ENCODE assay signal across 10 cellular contexts in genomic region chr6:169950558-169950957, GRCh38.
DNase-seq lines count a peak whose midpoint lies in the region; ATAC-seq lines count a peak whose summit lies in the region.
"Had no signal": no experiment of that assay in that cellular context is flagged by ENCODE, and none has a peak within 500 bp of the region (broad histone marks: within the 10 kb centered on the region; RNA-seq: fewer than 3 reads in every experiment).

No MANE protein-coding gene starts in this region.

- no peaks in the 10 kb centered on the region for H3K36me3 Mint-ChIP-seq in activated CD4-positive, alpha-beta memory T cell treated with anti-CD3 and anti-CD28 coated beads, Interleukin-2, amount 10 ng/mL, durations not matched to agents 7 days and 5 days (ENCODE audit: low read depth)
- H3K36me3 Mint-ChIP-seq in naive thymus-derived CD4-positive, alpha-beta T cell = no peaks in the 10 kb centered on the region

- no peak overlapping the region for H3K4me3 Mint-ChIP-seq in activated CD4-positive, alpha-beta memory T cell treated with anti-CD3 and anti-CD28 coated beads, Interleukin-2, amount 10 ng/mL, durations not matched to agents 7 days and 5 days
- H3K4me3 Mint-ChIP-seq in naive thymus-derived CD4-positive, alpha-beta T cell = no peak overlapping the region
- H3K4me3 Mint-ChIP-seq: dendritic cell treated with granulocyte-macrophage colony-stimulating factor and Interleukin-4, amounts not matched to agents 40 ng/mL and 50 ng/mL, for 4 days had no signal

- POLR2A ChIA-PET in activated CD4-positive, alpha-beta memory T cell treated with anti-CD3 and anti-CD28 coated beads, Interleukin-2, amount 10 ng/mL, durations not matched to agents 7 days and 5 days (lab: Charles Lee) = no interaction called here
- POLR2A ChIA-PET in naive thymus-derived CD4-positive, alpha-beta T cell (lab: Charles Lee) = interaction anchor here (0.6 to 1.0 kb wide), 2 partner anchors 14 to 341 kb away, joined by 3 read pairs; no protein-coding TSS in a partner anchor

- intact Hi-C loops in naive thymus-derived CD4-positive, alpha-beta T cell (cut with micrococcal nuclease) = loop anchor here (1.0 to 10.0 kb wide), 9 partner anchors 9 to 580 kb away; no protein-coding TSS in a partner anchor
- intact Hi-C loops in sciatic nerve (cut with DNase I) = no loop called here

- ATAC-seq in naive thymus-derived CD4-positive, alpha-beta T cell = peak; percentile 41
- no peak for ATAC-seq in sciatic nerve
- ATAC-seq: K562 had no signal

- no peak overlapping the region for H3K27ac ChIP-seq in naive thymus-derived CD4-positive, alpha-beta T cell (ENCODE audit: low read depth, low read length)
- H3K27ac ChIP-seq in caudate nucleus (ENCODE audit: low read depth, low read length) = no peak overlapping the region

- no peak overlapping the region for H3K27ac Mint-ChIP-seq in activated CD4-positive, alpha-beta memory T cell treated with anti-CD3 and anti-CD28 coated beads, Interleukin-2, amount 10 ng/mL, durations not matched to agents 7 days and 5 days
- H3K27ac Mint-ChIP-seq in naive thymus-derived CD4-positive, alpha-beta T cell = no peak overlapping the region
- H3K27ac Mint-ChIP-seq: dendritic cell treated with granulocyte-macrophage colony-stimulating factor and Interleukin-4, amounts not matched to agents 40 ng/mL and 50 ng/mL, for 4 days had no signal

- peak; percentile 57 for DNase-seq in DMS 273 (lab: John Stamatoyannopoulos, UW; ENCODE audit: unreplicated experiment)
- no peak for DNase-seq in DMS 273 treated with DMSO at 0.1 percent for 48 hours (lab: John Stamatoyannopoulos, UW)
- DNase-seq in MV-4-11 (lab: John Stamatoyannopoulos, UW) = peak; percentile 22
- DNase-seq in activated CD4-positive, alpha-beta memory T cell treated with anti-CD3 and anti-CD28 coated beads, Interleukin-2, amount 10 ng/mL, durations not matched to agents 7 days and 5 days = peak; percentile 40
- peak in 5 of 9 donors; percentile 15 to 44 (median 31) for DNase-seq in naive thymus-derived CD4-positive, alpha-beta T cell
- no peak for DNase-seq in inferior parietal cortex (ENCODE audit: extremely low spot score)
- no peak for DNase-seq in sciatic nerve (ENCODE audit: low spot score)
- DNase-seq in caudate nucleus (lab: John Stamatoyannopoulos, UW) = no peak

- no peaks in the 10 kb centered on the region for H3K9me3 ChIP-seq in naive thymus-derived CD4-positive, alpha-beta T cell (ENCODE audit: control insufficient read depth in 2 of 3, low read length in 3 of 3)

- H3K27me3 ChIP-seq in naive thymus-derived CD4-positive, alpha-beta T cell (ENCODE audit: control insufficient read depth in 2 of 2, insufficient read depth in 2 of 2, low read length in 2 of 2) = peaks cover 0 to 2% of the 10 kb centered on the region in 2 donors

- H3K9me3 Mint-ChIP-seq in activated CD4-positive, alpha-beta memory T cell treated with anti-CD3 and anti-CD28 coated beads, Interleukin-2, amount 10 ng/mL, durations not matched to agents 7 days and 5 days = no peaks in the 10 kb centered on the region
- peaks cover 0 to 2% (median 0%) of the 10 kb centered on the region in 11 donors for H3K9me3 Mint-ChIP-seq in naive thymus-derived CD4-positive, alpha-beta T cell
- H3K9me3 Mint-ChIP-seq: dendritic cell treated with granulocyte-macrophage colony-stimulating factor and Interleukin-4, amounts not matched to agents 40 ng/mL and 50 ng/mL, for 4 days had no signal

- H3K4me3 ChIP-seq in naive thymus-derived CD4-positive, alpha-beta T cell (ENCODE audit: low read length) = no peak overlapping the region
- H3K4me3 ChIP-seq: K562 had no signal

- H3K36me3 ChIP-seq in naive thymus-derived CD4-positive, alpha-beta T cell (ENCODE audit: control insufficient read depth in 2 of 3, insufficient read depth in 3 of 3, low read length in 3 of 3) = no peaks in the 10 kb centered on the region

- H3K4me1 Mint-ChIP-seq in activated CD4-positive, alpha-beta memory T cell treated with anti-CD3 and anti-CD28 coated beads, Interleukin-2, amount 10 ng/mL, durations not matched to agents 7 days and 5 days = peaks cover 4% of the 10 kb centered on the region
- no peaks in the 10 kb centered on the region for H3K4me1 Mint-ChIP-seq in naive thymus-derived CD4-positive, alpha-beta T cell

- peaks cover 8% of the 10 kb centered on the region for H3K27me3 Mint-ChIP-seq in activated CD4-positive, alpha-beta memory T cell treated with anti-CD3 and anti-CD28 coated beads, Interleukin-2, amount 10 ng/mL, durations not matched to agents 7 days and 5 days
- H3K27me3 Mint-ChIP-seq in naive thymus-derived CD4-positive, alpha-beta T cell = peaks cover 0 to 19% (median under 1%) of the 10 kb centered on the region in 5 donors

- H3K4me1 ChIP-seq in naive thymus-derived CD4-positive, alpha-beta T cell (ENCODE audit: control insufficient read depth in 2 of 2, insufficient read depth in 2 of 2, low read length in 2 of 2) = no peaks in the 10 kb centered on the region

- CTCF ChIA-PET in activated CD4-positive, alpha-beta memory T cell treated with anti-CD3 and anti-CD28 coated beads, Interleukin-2, amount 10 ng/mL, durations not matched to agents 7 days and 5 days (lab: Charles Lee) = interaction anchor here (0.6 to 3.7 kb wide), 7 partner anchors 9 to 579 kb away, joined by 3 to 18 read pairs (median 8); no protein-coding TSS in a partner anchor
- CTCF ChIA-PET in naive thymus-derived CD4-positive, alpha-beta T cell (lab: Charles Lee) = interaction anchor here (1.1 to 3.1 kb wide), 4 partner anchors 14 to 579 kb away, joined by 3 to 29 read pairs (median 10); partner anchors contain the start of gene DLL1

Comparison
In these comparisons a context has a peak if more than half of its experiments do, and no peak if none do; other contexts are left out.
1. DNase-seq: peak in DMS 273 (single experiment), MV-4-11 (single experiment), activated CD4-positive, alpha-beta memory T cell treated with anti-CD3 and anti-CD28 coated beads, Interleukin-2, amount 10 ng/mL, durations not matched to agents 7 days and 5 days (single experiment) and naive thymus-derived CD4-positive, alpha-beta T cell (5 of 9); none in DMS 273 treated with DMSO at 0.1 percent for 48 hours (single experiment), inferior parietal cortex (single experiment), sciatic nerve (single experiment) and caudate nucleus (0 of 61).